ENCODE assay signal across 10 cellular contexts in genomic region chr19:38663957-38664502, GRCh38. TPM values are rescaled to one million over a fixed set of nuclear protein-coding genes. Genes with fewer than 3 reads are reported as not detected.
DNase-seq lines count a peak whose midpoint lies in the region; ATAC-seq and TF ChIP-seq lines count a peak whose summit lies in the region.
"Had no signal": no experiment of that assay in that cellular context is flagged by ENCODE, and none has a peak within 500 bp of the region (broad histone marks: within the 10 kb centered on the region; RNA-seq: fewer than 3 reads in every experiment).

No MANE protein-coding gene starts in this region.

- TF ChIP-seq EP300 in SK-N-SH (IDR thresholded peaks at IDR 0.05; ENCODE audit: borderline replicate concordance in 1 of 2, low read depth in 1 of 2, low read length in 1 of 2) (no peak), transverse colon (IDR thresholded peaks at IDR 0.05; ENCODE audit: low read depth) (peak; percentile 51)

- in situ Hi-C loops in transverse colon (cut with MboI; ENCODE audit: low pct_ligation_motif_present in 1 of 4, low pct_unique_long_range_greater_than_20kb in 1 of 4, low sequenced_read_pairs in 3 of 4) = no loop called here

- no peak for TF ChIP-seq POLR2A in transverse colon (IDR thresholded peaks at IDR 0.05)

- POLR2A ChIA-PET in SK-N-SH (lab: Yijun Ruan, JAX) = no interaction called here

- peak overlapping the region; percentile 69; the same call in 1 of the 2 replicates for H3K4me2 ChIP-seq in SK-N-SH

- peaks cover 2% of the 10 kb centered on the region for H3K36me3 Mint-ChIP-seq in mesothelial cell of epicardium

- CTCF ChIA-PET in SK-N-SH (lab: Yijun Ruan, JAX) = interaction anchor here (1.3 kb wide), 1 partner anchor 15 kb away, joined by 3 read pairs; no protein-coding TSS in a partner anchor

- peaks cover 43 to 76% of the 10 kb centered on the region in 2 experiments for H3K4me1 ChIP-seq in SK-N-SH (ENCODE audit: control insufficient read depth in 1 of 2, insufficient read depth in 2 of 2, low read depth in 1 of 2, low read length in 1 of 2)
- peaks cover 74% of the 10 kb centered on the region for H3K4me1 ChIP-seq in colonic mucosa
- H3K4me1 ChIP-seq in transverse colon = peaks cover 95 to 100% (median 99%) of the 10 kb centered on the region in 4 donors

- peaks cover 44% of the 10 kb centered on the region for H3F3A ChIP-seq in SK-N-SH (replicated peaks; ENCODE audit: insufficient read depth)

- H2AFZ ChIP-seq in SK-N-SH (ENCODE audit: low read depth) = no peak overlapping the region

- TF ChIP-seq CTCF in SK-N-SH (IDR thresholded peaks at IDR 0.05) (no peak), colonic mucosa (IDR thresholded peaks at IDR 0.05) (no peak), mesothelial cell of epicardium (IDR thresholded peaks at IDR 0.05; ENCODE audit: unreplicated experiment) (no peak), transverse colon (IDR thresholded peaks at IDR 0.05) (no peak)

- peaks cover 97% of the 10 kb centered on the region for H3K4me1 Mint-ChIP-seq in mesothelial cell of epicardium

- no peak overlapping the region for H3K4me3 Mint-ChIP-seq in mesothelial cell of epicardium

- no peak for TF ChIP-seq RAD21 in SK-N-SH (IDR thresholded peaks at IDR 0.05; ENCODE audit: low read length)

- ATAC-seq in SK-N-SH treated with all-trans-retinoic acid at 6 μM for 48 hours = no peak

- H4K20me1 ChIP-seq in SK-N-SH (ENCODE audit: insufficient read depth) = peaks cover 41% of the 10 kb centered on the region

- H3K27me3 Mint-ChIP-seq in mesothelial cell of epicardium (ENCODE audit: low read depth) = no peaks in the 10 kb centered on the region

- 92% methylated on average over 19 of the region's 19 CpGs for WGBS in SK-N-SH (ENCODE audit: low lambda C conversion rate)
- WGBS in transverse colon (ENCODE audit: low coverage in 1 of 2), 2 donors = 49 to 74% methylated on average over 6 to 18 of the region's 19 CpGs

- H3K9me3 Mint-ChIP-seq in mesothelial cell of epicardium = no peaks in the 10 kb centered on the region

- H3K4me3 ChIP-seq in SK-N-SH (ENCODE audit: low read depth in 2 of 2, low read length in 1 of 2) (no peak overlapping the region), colonic mucosa (no peak overlapping the region), transverse colon (no peak overlapping the region)

- H3K27ac ChIP-seq in SK-N-SH (ENCODE audit: low read depth in 2 of 2, low read length in 1 of 2) = peak overlapping the region; percentile 13 to 86; a peak in 3 of 4 replicates
- H3K27ac ChIP-seq in colonic mucosa = peak overlapping the region; percentile 95
- peak overlapping the region; percentile 99 to 100 (median 99) for H3K27ac ChIP-seq in transverse colon

- H3K27me3 ChIP-seq in SK-N-SH (ENCODE audit: insufficient read depth) = no peaks in the 10 kb centered on the region
- H3K27me3 ChIP-seq in colonic mucosa = no peaks in the 10 kb centered on the region
- no peaks in the 10 kb centered on the region for H3K27me3 ChIP-seq in transverse colon

- peak overlapping the region; percentile 2; the same call in 1 of the 2 replicates for H3K9ac ChIP-seq in SK-N-SH
- peak overlapping the region in 1 of 2 donors; percentile 64 for H3K9ac ChIP-seq in colonic mucosa (ENCODE audit: low read depth in 2 of 2, low read length in 2 of 2)

- H3K79me2 ChIP-seq in SK-N-SH (ENCODE audit: insufficient read depth) = peaks cover 100% of the 10 kb centered on the region

- H3K36me3 ChIP-seq in SK-N-SH (replicated peaks in 1 of 2; ENCODE audit: control insufficient read depth in 1 of 2, insufficient read depth in 2 of 2, low read length in 1 of 2) (peaks cover 3 to 12% of the 10 kb centered on the region in 2 experiments), colonic mucosa (no peaks in the 10 kb centered on the region), transverse colon (no peaks in the 10 kb centered on the region)

- DNase-seq in SK-N-SH (no peak), colonic mucosa (no peak), mesothelial cell of epicardium (ENCODE audit: low spot score in 2 of 2, unreplicated experiment in 2 of 2) (no peak), transverse colon (no peak), NCI-H1105 (lab: John Stamatoyannopoulos, UW) (no peak), NCI-H1436 (lab: John Stamatoyannopoulos, UW) (no peak)
- DNase-seq in stimulated activated CD4-positive, alpha-beta T cell treated with anti-CD3 and anti-CD28 coated beads, Interleukin-15, amount 100 ng/mL, for 24 hours = no peak
- DNase-seq: 8988T, NCI-H2029 had no signal

- H3K9me3 ChIP-seq in SK-N-SH = no peaks in the 10 kb centered on the region
- H3K9me3 ChIP-seq in colonic mucosa = no peaks in the 10 kb centered on the region
- no peaks in the 10 kb centered on the region for H3K9me3 ChIP-seq in transverse colon

- H3K27ac Mint-ChIP-seq in mesothelial cell of epicardium = peak overlapping the region; percentile 98

- intact Hi-C loops in colonic mucosa (cut with DNase I) = no loop called here
- intact Hi-C loops in transverse colon (cut with DNase I; ENCODE audit: low total_unique reads) = no loop called here

- no peaks in the 10 kb centered on the region for H3K9me2 ChIP-seq in SK-N-SH

TF ChIP-seq in SK-N-SH, 30 proteins besides CTCF, POLR2A, EP300 and RAD21 (continues in another document):
- TF ChIP-seq YY1 (IDR thresholded peaks at IDR 0.05; ENCODE audit: low read depth) (no peak), RXRA (IDR thresholded peaks at IDR 0.05; ENCODE audit: borderline replicate concordance, low read depth) (no peak)
- TF ChIP-seq, protein P1, sequence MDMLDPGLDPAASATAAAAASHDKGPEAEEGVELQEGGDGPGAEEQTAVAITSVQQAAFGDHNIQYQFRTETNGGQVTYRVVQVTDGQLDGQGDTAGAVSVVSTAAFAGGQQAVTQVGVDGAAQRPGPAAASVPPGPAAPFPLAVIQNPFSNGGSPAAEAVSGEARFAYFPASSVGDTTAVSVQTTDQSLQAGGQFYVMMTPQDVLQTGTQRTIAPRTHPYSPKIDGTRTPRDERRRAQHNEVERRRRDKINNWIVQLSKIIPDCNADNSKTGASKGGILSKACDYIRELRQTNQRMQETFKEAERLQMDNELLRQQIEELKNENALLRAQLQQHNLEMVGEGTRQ (IDR thresholded peaks at IDR 0.05; ENCODE audit: borderline replicate concordance, low read depth, low read length) = no peak

TF ChIP-seq in SK-N-SH treated with all-trans-retinoic acid at 6 μM for 48 hours, 23 proteins besides CTCF, POLR2A, EP300 and RAD21 (continues in another document):
- no peak for TF ChIP-seq RARB (CRISPR knock-in tag; IDR thresholded peaks at IDR 0.05)
- no peak for TF ChIP-seq ZNF565 (CRISPR knock-in tag; conservative IDR thresholded peaks at IDR 0.05; ENCODE audit: low read depth)
- no peak for TF ChIP-seq ZFP3 (CRISPR knock-in tag; IDR thresholded peaks at IDR 0.05)
- TF ChIP-seq PPARA (CRISPR knock-in tag; IDR thresholded peaks at IDR 0.05; ENCODE audit: borderline replicate concordance) = no peak
- TF ChIP-seq ISL1 (CRISPR knock-in tag; IDR thresholded peaks at IDR 0.05) = no peak
- TF ChIP-seq GLIS3 (CRISPR knock-in tag; IDR thresholded peaks at IDR 0.05) = no peak
- no peak for TF ChIP-seq TCF4 (CRISPR knock-in tag; IDR thresholded peaks at IDR 0.05; ENCODE audit: borderline replicate concordance)
- no peak for TF ChIP-seq PATZ1 (CRISPR knock-in tag; IDR thresholded peaks at IDR 0.05; ENCODE audit: borderline replicate concordance)
- TF ChIP-seq, protein P2, sequence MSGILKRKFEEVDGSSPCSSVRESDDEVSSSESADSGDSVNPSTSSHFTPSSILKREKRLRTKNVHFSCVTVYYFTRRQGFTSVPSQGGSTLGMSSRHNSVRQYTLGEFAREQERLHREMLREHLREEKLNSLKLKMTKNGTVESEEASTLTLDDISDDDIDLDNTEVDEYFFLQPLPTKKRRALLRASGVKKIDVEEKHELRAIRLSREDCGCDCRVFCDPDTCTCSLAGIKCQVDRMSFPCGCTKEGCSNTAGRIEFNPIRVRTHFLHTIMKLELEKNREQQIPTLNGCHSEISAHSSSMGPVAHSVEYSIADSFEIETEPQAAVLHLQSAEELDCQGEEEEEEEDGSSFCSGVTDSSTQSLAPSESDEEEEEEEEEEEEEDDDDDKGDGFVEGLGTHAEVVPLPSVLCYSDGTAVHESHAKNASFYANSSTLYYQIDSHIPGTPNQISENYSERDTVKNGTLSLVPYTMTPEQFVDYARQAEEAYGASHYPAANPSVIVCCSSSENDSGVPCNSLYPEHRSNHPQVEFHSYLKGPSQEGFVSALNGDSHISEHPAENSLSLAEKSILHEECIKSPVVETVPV (CRISPR knock-in tag; IDR thresholded peaks at IDR 0.05) = no peak
- TF ChIP-seq ZNF8 (CRISPR knock-in tag; IDR thresholded peaks at IDR 0.05) = no peak

RNA-seq across cellular contexts. Expression of gene ACTN4, which starts 16.6 kb away (rescaled TPM):
- polyA plus RNA-seq in SK-N-SH (2012; rRNA removed) = 494 and 598 TPM in 2 replicates
- 222 and 365 TPM in 2 replicates for polyA plus RNA-seq in SK-N-SH (2012; cell fraction: cytosol; rRNA removed)
- polyA plus RNA-seq in SK-N-SH (2012; cell fraction: nucleus; rRNA removed) = 687 and 951 TPM in 2 replicates
- total RNA-seq in colonic mucosa (1,000 to 10,000 TPM; 1,019 to 1,060 TPM), mesothelial cell of epicardium (452 to 469 TPM (median 460 TPM) in 3 replicates), transverse colon (1,000 to 10,000 TPM in 1 of 4 donors, 100 to 1,000 TPM in 3; 458 to 1,080 (median 723) TPM)

RNA-seq across cellular contexts. Expression of gene EIF3K, which starts 45.0 kb away (rescaled TPM):
- 405 and 484 TPM in 2 replicates for polyA plus RNA-seq in SK-N-SH (2012; rRNA removed)
- 274 and 343 TPM in 2 replicates for polyA plus RNA-seq in SK-N-SH (2012; cell fraction: cytosol; rRNA removed)
- 285 and 487 TPM in 2 replicates for polyA plus RNA-seq in SK-N-SH (2012; cell fraction: nucleus; rRNA removed)
- total RNA-seq in colonic mucosa (100 to 1,000 TPM; 367 to 445 TPM), mesothelial cell of epicardium (198 to 213 TPM (median 201 TPM) in 3 replicates), transverse colon (100 to 1,000 TPM; 267 to 660 (median 460) TPM)

RNA-seq across cellular contexts. Expression of gene MAP4K1, which starts 46.3 kb away (rescaled TPM):
- polyA plus RNA-seq in SK-N-SH (2012; rRNA removed) = 0.31 and 0.37 TPM in 2 replicates
- 0.10 and 0.20 TPM in 2 replicates for polyA plus RNA-seq in SK-N-SH (2012; cell fraction: cytosol; rRNA removed)
- 2.8 TPM in 2 replicates for polyA plus RNA-seq in SK-N-SH (2012; cell fraction: nucleus; rRNA removed)
- total RNA-seq in colonic mucosa = 1 to 10 TPM; 2.6 to 4.9 TPM
- total RNA-seq in mesothelial cell of epicardium = 3.9 to 5.6 TPM (median 4.9 TPM) in 3 replicates
- total RNA-seq in transverse colon = 10 to 100 TPM in 2 of 4 donors, 1 to 10 TPM in 1, not detected in 1; 4.0 to 49.0 (median 11.1) TPM
